In genomic region chr6:130000526-130001228, GRCh38 we compare ENCODE assay signal across 17 cellular contexts.
"Had no signal": no experiment of that assay in that cellular context is flagged by ENCODE, and none has a peak within 500 bp of the region (broad histone marks: within the 10 kb centered on the region; RNA-seq: fewer than 3 reads in every experiment).

No MANE protein-coding gene starts in this region.

- H3K36me3 Mint-ChIP-seq: naive thymus-derived CD4-positive, alpha-beta T cell; stimulated activated effector memory CD8-positive, alpha-beta T cell treated with anti-CD3 and anti-CD28 coated beads, Interleukin-12 subunit alpha, Interleukin-12 subunit beta, amount 100 ng/mL, for 72 hours had no signal

- H3K27me3 ChIP-seq: right lobe of liver, testis, tibial nerve had no signal

- H3K9ac ChIP-seq: parathyroid adenoma had no signal

- H3K27me3 Mint-ChIP-seq: stimulated activated naive CD8-positive, alpha-beta T cell treated with anti-CD3 and anti-CD28 coated beads, Interleukin-15, amount 100 ng/mL, for 72 hours had no signal

- ATAC-seq: effector memory CD8-positive, alpha-beta T cell; heart right ventricle; naive thymus-derived CD4-positive, alpha-beta T cell; right lobe of liver; stimulated activated naive CD8-positive, alpha-beta T cell treated with anti-CD3 and anti-CD28 coated beads, Interleukin-15, amount 100 ng/mL, for 72 hours had no signal

- H3K4me1 ChIP-seq: heart right ventricle, parathyroid adenoma, prostate gland, right lobe of liver, testis, tibial nerve had no signal

- H3K4me3 ChIP-seq: heart right ventricle, prostate gland, right lobe of liver, testis, tibial nerve had no signal

- DNase-seq: effector memory CD8-positive, alpha-beta T cell; heart right ventricle; hypothalamus; kidney glomerular epithelial cell; naive thymus-derived CD4-positive, alpha-beta T cell; nephron progenitor cell; retina; right lobe of liver; stimulated activated CD4-positive, alpha-beta T cell treated with anti-CD3 and anti-CD28 coated beads, Interleukin-4, amount 100 ng/mL, for 1 hour; stimulated activated CD8-positive, alpha-beta memory T cell treated with anti-CD3 and anti-CD28 coated beads, Interleukin-4, amount 100 ng/mL, for 48 hours; stimulated activated naive CD8-positive, alpha-beta T cell treated with anti-CD3 and anti-CD28 coated beads, Interleukin-15, amount 100 ng/mL, for 72 hours; testis had no signal

- H3K36me3 ChIP-seq: heart right ventricle, prostate gland, right lobe of liver, tibial nerve had no signal

- H3K27ac ChIP-seq: heart right ventricle, parathyroid adenoma, prostate gland, right lobe of liver, testis, tibial nerve had no signal

- H3K4me1 Mint-ChIP-seq: naive thymus-derived CD4-positive, alpha-beta T cell; nephron progenitor cell; stimulated activated effector memory CD8-positive, alpha-beta T cell treated with anti-CD3 and anti-CD28 coated beads, Interleukin-12 subunit alpha, Interleukin-12 subunit beta, amount 100 ng/mL, for 72 hours; stimulated activated naive CD8-positive, alpha-beta T cell treated with anti-CD3 and anti-CD28 coated beads, Interleukin-15, amount 100 ng/mL, for 72 hours had no signal

- H3K27ac Mint-ChIP-seq: dendritic cell treated with granulocyte-macrophage colony-stimulating factor and Interleukin-4, amounts not matched to agents 40 ng/mL and 50 ng/mL, for 4 days; effector memory CD8-positive, alpha-beta T cell; nephron progenitor cell; stimulated activated effector memory CD8-positive, alpha-beta T cell treated with anti-CD3 and anti-CD28 coated beads, Interleukin-12 subunit alpha, Interleukin-12 subunit beta, amount 100 ng/mL, for 72 hours; stimulated activated naive CD8-positive, alpha-beta T cell treated with anti-CD3 and anti-CD28 coated beads, Interleukin-15, amount 100 ng/mL, for 72 hours had no signal

- H3K9me3 ChIP-seq: heart right ventricle, prostate gland, right lobe of liver, testis, tibial nerve had no signal

- H3K4me3 Mint-ChIP-seq: dendritic cell treated with granulocyte-macrophage colony-stimulating factor and Interleukin-4, amounts not matched to agents 40 ng/mL and 50 ng/mL, for 4 days; effector memory CD8-positive, alpha-beta T cell; naive thymus-derived CD4-positive, alpha-beta T cell; nephron progenitor cell; stimulated activated effector memory CD8-positive, alpha-beta T cell treated with anti-CD3 and anti-CD28 coated beads, Interleukin-12 subunit alpha, Interleukin-12 subunit beta, amount 100 ng/mL, for 72 hours; stimulated activated naive CD8-positive, alpha-beta T cell treated with anti-CD3 and anti-CD28 coated beads, Interleukin-15, amount 100 ng/mL, for 72 hours had no signal

- H3K9me3 Mint-ChIP-seq: dendritic cell treated with granulocyte-macrophage colony-stimulating factor and Interleukin-4, amounts not matched to agents 40 ng/mL and 50 ng/mL, for 4 days; effector memory CD8-positive, alpha-beta T cell; naive thymus-derived CD4-positive, alpha-beta T cell; nephron progenitor cell; stimulated activated effector memory CD8-positive, alpha-beta T cell treated with anti-CD3 and anti-CD28 coated beads, Interleukin-12 subunit alpha, Interleukin-12 subunit beta, amount 100 ng/mL, for 72 hours; stimulated activated naive CD8-positive, alpha-beta T cell treated with anti-CD3 and anti-CD28 coated beads, Interleukin-15, amount 100 ng/mL, for 72 hours had no signal
